Comparison of ENCODE assay signal across 8 cellular contexts in the genomic region with DNA sequence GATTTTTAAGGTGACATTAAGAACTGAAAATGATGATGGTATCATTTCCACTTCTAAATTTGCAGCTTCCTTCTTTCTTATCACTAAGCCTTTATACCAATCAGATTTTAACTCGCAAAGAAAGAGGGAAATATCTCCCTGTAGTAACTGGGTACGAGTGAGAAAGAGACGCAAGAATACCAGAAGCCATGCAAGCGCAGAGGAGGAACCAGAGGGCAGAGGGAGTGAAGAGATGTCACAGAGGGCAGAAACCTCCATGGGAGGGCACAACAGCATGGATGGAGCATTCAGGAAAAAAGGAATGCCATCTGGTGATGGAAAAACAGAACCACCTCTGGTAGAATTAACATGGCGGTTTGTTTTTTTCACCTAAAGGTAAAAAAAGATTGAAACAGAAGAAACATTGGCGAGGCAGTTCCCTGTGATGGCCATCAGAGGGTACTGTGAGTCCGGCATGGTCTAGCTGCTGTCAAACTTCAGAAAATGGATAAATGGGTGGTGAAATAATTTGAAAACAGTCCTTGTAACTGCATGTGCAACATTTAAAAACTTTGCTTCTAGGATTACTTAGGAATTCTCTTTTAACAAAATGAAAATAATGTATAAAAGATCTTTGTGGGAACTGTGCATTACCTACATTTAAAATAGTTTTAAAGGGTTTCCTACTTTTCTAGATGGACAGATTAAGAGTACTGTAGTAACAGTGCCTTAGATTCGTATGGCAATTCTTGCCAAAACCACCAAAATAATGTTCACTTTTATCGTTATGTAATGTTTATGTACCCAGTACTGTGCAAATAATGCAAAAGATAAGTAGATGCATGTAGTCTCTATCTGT.
DNase-seq lines count a peak whose midpoint lies in the region; ATAC-seq, FAIRE-seq and TF ChIP-seq lines count a peak whose summit lies in the region.

No MANE protein-coding gene starts in this region.

- H3K4me3 ChIP-seq in AG10803 (ENCODE audit: low read length): no peak overlapping the region

- no peaks in the 10 kb centered on the region for H3K9me3 Mint-ChIP-seq in dendritic cell treated with granulocyte-macrophage colony-stimulating factor and Interleukin-4, amounts not matched to agents 40 ng/mL and 50 ng/mL, for 4 days
- H3K9me3 Mint-ChIP-seq in nephron progenitor cell: no peaks in the 10 kb centered on the region
- no peaks in the 10 kb centered on the region for H3K9me3 Mint-ChIP-seq in effector memory CD8-positive, alpha-beta T cell
- H3K9me3 Mint-ChIP-seq in activated CD4-positive, alpha-beta T cell treated with anti-CD3 and anti-CD28 coated beads, Interleukin-2, amount 10 ng/mL, durations not matched to agents 24 days and 14 days: no peaks in the 10 kb centered on the region

- peaks cover 33% of the 10 kb centered on the region for H3K4me1 Mint-ChIP-seq in dendritic cell treated with granulocyte-macrophage colony-stimulating factor and Interleukin-4, amounts not matched to agents 40 ng/mL and 50 ng/mL, for 4 days (ENCODE audit: low read depth)
- H3K4me1 Mint-ChIP-seq in nephron progenitor cell: peaks cover 28% of the 10 kb centered on the region
- H3K4me1 Mint-ChIP-seq in effector memory CD8-positive, alpha-beta T cell (ENCODE audit: low read depth in 2 of 2): peaks cover 0 to 7% of the 10 kb centered on the region in 2 donors
- no peaks in the 10 kb centered on the region for H3K4me1 Mint-ChIP-seq in activated CD4-positive, alpha-beta T cell treated with anti-CD3 and anti-CD28 coated beads, Interleukin-2, amount 10 ng/mL, durations not matched to agents 24 days and 14 days

- no peak for ATAC-seq in effector memory CD8-positive, alpha-beta T cell (replicated peaks)

- no peaks in the 10 kb centered on the region for H3K36me3 Mint-ChIP-seq in dendritic cell treated with granulocyte-macrophage colony-stimulating factor and Interleukin-4, amounts not matched to agents 40 ng/mL and 50 ng/mL, for 4 days (ENCODE audit: low read depth)
- peaks cover 5% of the 10 kb centered on the region for H3K36me3 Mint-ChIP-seq in nephron progenitor cell (ENCODE audit: low read depth)
- H3K36me3 Mint-ChIP-seq in effector memory CD8-positive, alpha-beta T cell (ENCODE audit: insufficient read depth): peaks cover 4% of the 10 kb centered on the region
- H3K36me3 Mint-ChIP-seq in activated CD4-positive, alpha-beta T cell treated with anti-CD3 and anti-CD28 coated beads, Interleukin-2, amount 10 ng/mL, durations not matched to agents 24 days and 14 days (ENCODE audit: low read depth): no peaks in the 10 kb centered on the region

- H3K4me3 Mint-ChIP-seq in dendritic cell treated with granulocyte-macrophage colony-stimulating factor and Interleukin-4, amounts not matched to agents 40 ng/mL and 50 ng/mL, for 4 days: no peak overlapping the region
- H3K4me3 Mint-ChIP-seq in nephron progenitor cell: peak overlapping the region; percentile 12
- H3K4me3 Mint-ChIP-seq in effector memory CD8-positive, alpha-beta T cell: no peak overlapping the region
- no peak overlapping the region for H3K4me3 Mint-ChIP-seq in activated CD4-positive, alpha-beta T cell treated with anti-CD3 and anti-CD28 coated beads, Interleukin-2, amount 10 ng/mL, durations not matched to agents 24 days and 14 days

- H3K27ac Mint-ChIP-seq in dendritic cell treated with granulocyte-macrophage colony-stimulating factor and Interleukin-4, amounts not matched to agents 40 ng/mL and 50 ng/mL, for 4 days: peak overlapping the region; percentile 19
- peak overlapping the region; percentile 91 for H3K27ac Mint-ChIP-seq in nephron progenitor cell
- H3K27ac Mint-ChIP-seq in effector memory CD8-positive, alpha-beta T cell: no peak overlapping the region
- no peak overlapping the region for H3K27ac Mint-ChIP-seq in activated CD4-positive, alpha-beta T cell treated with anti-CD3 and anti-CD28 coated beads, Interleukin-2, amount 10 ng/mL, durations not matched to agents 24 days and 14 days

- DNase-seq in AG10803 (ENCODE audit: low read depth): peak; percentile 40
- DNase-seq in GM18507 (ENCODE audit: extremely low spot score, insufficient read length, low read depth): no peak
- DNase-seq in NCI-H2227 (lab: John Stamatoyannopoulos, UW; ENCODE audit: unreplicated experiment): peak; percentile 33
- peak; percentile 8 for DNase-seq in nephron progenitor cell
- no peak for DNase-seq in effector memory CD8-positive, alpha-beta T cell
- DNase-seq in OCI-M2 (lab: John Stamatoyannopoulos, UW; ENCODE audit: unreplicated experiment): no peak
- no peak for DNase-seq in activated CD4-positive, alpha-beta T cell treated with anti-CD3 and anti-CD28 coated beads, Interleukin-2, amount 10 ng/mL, durations not matched to agents 24 days and 14 days

- intact Hi-C loops in dendritic cell treated with granulocyte-macrophage colony-stimulating factor and Interleukin-4, amounts not matched to agents 40 ng/mL and 50 ng/mL, for 4 days (cut with micrococcal nuclease): no loop called here
- intact Hi-C loops in activated CD4-positive, alpha-beta T cell treated with anti-CD3 and anti-CD28 coated beads, Interleukin-2, amount 10 ng/mL, durations not matched to agents 24 days and 14 days (cut with micrococcal nuclease): no loop called here

- H3K27me3 Mint-ChIP-seq in dendritic cell treated with granulocyte-macrophage colony-stimulating factor and Interleukin-4, amounts not matched to agents 40 ng/mL and 50 ng/mL, for 4 days: no peaks in the 10 kb centered on the region
- H3K27me3 Mint-ChIP-seq in nephron progenitor cell (ENCODE audit: low read depth, poor library complexity): peaks cover 4% of the 10 kb centered on the region
- H3K27me3 Mint-ChIP-seq in effector memory CD8-positive, alpha-beta T cell: no peaks in the 10 kb centered on the region
- H3K27me3 Mint-ChIP-seq in activated CD4-positive, alpha-beta T cell treated with anti-CD3 and anti-CD28 coated beads, Interleukin-2, amount 10 ng/mL, durations not matched to agents 24 days and 14 days: no peaks in the 10 kb centered on the region

- TF ChIP-seq CTCF in AG10803 (conservative IDR thresholded peaks at IDR 0.05; ENCODE audit: low read length): peak; percentile 79
- TF ChIP-seq CTCF in nephron progenitor cell (IDR thresholded peaks at IDR 0.05): peak; percentile 77

- peak; percentile 59 for FAIRE-seq in GM18507 (lab: Jason Lieb, UNC)

Comparison
In these comparisons a context has a peak if more than half of its experiments do, and no peak if none do; other contexts are left out.
1. DNase-seq: peak in AG10803 (single experiment), NCI-H2227 (single experiment) and nephron progenitor cell (single experiment); none in GM18507 (single experiment), effector memory CD8-positive, alpha-beta T cell (0 of 3), OCI-M2 (single experiment) and activated CD4-positive, alpha-beta T cell treated with anti-CD3 and anti-CD28 coated beads, Interleukin-2, amount 10 ng/mL, durations not matched to agents 24 days and 14 days (single experiment).
2. H3K27ac Mint-ChIP-seq: peak in dendritic cell treated with granulocyte-macrophage colony-stimulating factor and Interleukin-4, amounts not matched to agents 40 ng/mL and 50 ng/mL, for 4 days (single experiment) and nephron progenitor cell (single experiment); none in effector memory CD8-positive, alpha-beta T cell (0 of 2) and activated CD4-positive, alpha-beta T cell treated with anti-CD3 and anti-CD28 coated beads, Interleukin-2, amount 10 ng/mL, durations not matched to agents 24 days and 14 days (single experiment).